In genomic region chr1:58755468-58755872, GRCh38 we compare ENCODE assay signal across 8 cellular contexts. TPM values are rescaled to one million over a fixed set of nuclear protein-coding genes. Genes with fewer than 3 reads are reported as not detected.
DNase-seq lines count a peak whose midpoint lies in the region; ATAC-seq, FAIRE-seq and TF ChIP-seq lines count a peak whose summit lies in the region.

No MANE protein-coding gene starts in this region.

- H3K9ac ChIP-seq in GM12878 (ENCODE audit: control insufficient read depth, insufficient read depth, low read length) (no peak overlapping the region), neural progenitor cell (no peak overlapping the region)

- H2AFZ ChIP-seq in GM12878 (ENCODE audit: control insufficient read depth, low read depth, low read length): peak overlapping the region; percentile 75
- H2AFZ ChIP-seq in neural progenitor cell (replicated peaks): no peak overlapping the region

- H3K36me3 Mint-ChIP-seq in T-helper 1 cell treated with Interleukin-12 subunit alpha and Interleukin-12 subunit beta and Interleukin-4 antibody, amounts not matched to agents 30 μg/mL and 1 μg/mL, for 36 hours (ENCODE audit: low read depth): no peaks in the 10 kb centered on the region
- no peaks in the 10 kb centered on the region for H3K36me3 Mint-ChIP-seq in neural progenitor cell

- BruUV-seq in GM12878 (replicated peaks; lab: Mats Ljungman, UMichigan): no TSS peak

- H3K4me3 ChIP-seq in GM12878: no peak overlapping the region
- H3K4me3 ChIP-seq in neural progenitor cell: no peak overlapping the region

- H3K9me3 ChIP-seq in GM12878 (replicated peaks; ENCODE audit: control insufficient read depth, insufficient read depth, low read length): no peaks in the 10 kb centered on the region; the same call in 2 of the 3 replicates
- no peaks in the 10 kb centered on the region for H3K9me3 ChIP-seq in neural progenitor cell (ENCODE audit: low read depth)

- H3K27ac ChIP-seq in GM12878 (ENCODE audit: control insufficient read depth, insufficient read depth) (no peak overlapping the region), neural progenitor cell (no peak overlapping the region)

- H3K4me1 Mint-ChIP-seq in T-helper 1 cell treated with Interleukin-12 subunit alpha and Interleukin-12 subunit beta and Interleukin-4 antibody, amounts not matched to agents 30 μg/mL and 1 μg/mL, for 36 hours (ENCODE audit: low read depth): peaks cover 59% of the 10 kb centered on the region
- peaks cover 25% of the 10 kb centered on the region for H3K4me1 Mint-ChIP-seq in neural progenitor cell

- RAD21 ChIA-PET in GM12878 (lab: Charles Lee; ENCODE audit: unreplicated experiment): interaction anchor here (0.5 to 1.2 kb wide), 2 partner anchors 14 to 34 kb away, joined by 3 read pairs; no protein-coding TSS in a partner anchor

- in situ Hi-C loops in GM12878 (cut with MboI): no loop called here

- H4K20me1 ChIP-seq in GM12878 (ENCODE audit: control insufficient read depth, insufficient read depth): no peaks in the 10 kb centered on the region
- H4K20me1 ChIP-seq in neural progenitor cell (ENCODE audit: low read depth): no peaks in the 10 kb centered on the region

- no peak for TF ChIP-seq RAD21 in GM12878 (IDR thresholded peaks at IDR 0.05; ENCODE audit: insufficient read depth, low read depth, low read length)

- CTCF ChIA-PET in GM12878 (lab: Yijun Ruan, JAX): interaction anchor here (0.7 to 1.5 kb wide), 4 partner anchors 11 to 944 kb away, joined by 3 to 7 read pairs (median 3); no protein-coding TSS in a partner anchor

- FAIRE-seq in GM12878 (lab: Jason Lieb, UNC): no peak

- H3K4me3 Mint-ChIP-seq in T-helper 1 cell treated with Interleukin-12 subunit alpha and Interleukin-12 subunit beta and Interleukin-4 antibody, amounts not matched to agents 30 μg/mL and 1 μg/mL, for 36 hours: peak overlapping the region; percentile 56
- H3K4me3 Mint-ChIP-seq in neural progenitor cell: no peak overlapping the region

- ATAC-seq in GM18519 (IDR thresholded peaks at IDR 0.05; ENCODE audit: low FRiP score, unreplicated experiment): peak; percentile 72
- peak; percentile 96 for ATAC-seq in HG03460 (IDR thresholded peaks at IDR 0.05; ENCODE audit: unreplicated experiment)
- peak; percentile 77 for ATAC-seq in GM12878

- TF ChIP-seq CTCF in GM12878 (IDR thresholded peaks at IDR 0.05 in 2 of 3, conservative IDR thresholded peaks at IDR 0.05 in 1 of 3; ENCODE audit: control insufficient read depth in 2 of 3, extremely low read depth in 1 of 3, insufficient read depth in 1 of 3, low read depth in 3 of 3, low read length in 3 of 3) (no peak), neural progenitor cell (IDR thresholded peaks at IDR 0.05) (no peak)

- TF ChIP-seq POLR2A in GM12878 (IDR thresholded peaks at IDR 0.05; ENCODE audit: low read depth, low read length): no peak

- peak overlapping the region; percentile 86 for H3K27ac Mint-ChIP-seq in T-helper 1 cell treated with Interleukin-12 subunit alpha and Interleukin-12 subunit beta and Interleukin-4 antibody, amounts not matched to agents 30 μg/mL and 1 μg/mL, for 36 hours
- H3K27ac Mint-ChIP-seq in neural progenitor cell: no peak overlapping the region

- no peak for TF ChIP-seq EP300 in GM12878 (IDR thresholded peaks at IDR 0.05; ENCODE audit: borderline replicate concordance in 1 of 2, control insufficient read depth in 1 of 2, low read depth in 2 of 2, low read length in 2 of 2)

- WGBS in GM12878 (ENCODE audit: insufficient coverage, insufficient replicate concordance, low lambda C conversion rate, missing lambda C conversion rate): 37% methylated on average over 6 of the region's 6 CpGs

- H3K9me3 Mint-ChIP-seq in T-helper 1 cell treated with Interleukin-12 subunit alpha and Interleukin-12 subunit beta and Interleukin-4 antibody, amounts not matched to agents 30 μg/mL and 1 μg/mL, for 36 hours: no peaks in the 10 kb centered on the region
- no peaks in the 10 kb centered on the region for H3K9me3 Mint-ChIP-seq in neural progenitor cell

- no peaks in the 10 kb centered on the region for H3K36me3 ChIP-seq in GM12878 (ENCODE audit: control insufficient read depth in 2 of 2, insufficient read depth in 2 of 2, low read length in 1 of 2)
- H3K36me3 ChIP-seq in neural progenitor cell: no peaks in the 10 kb centered on the region

- no peaks in the 10 kb centered on the region for H3F3A ChIP-seq in neural progenitor cell (ENCODE audit: low read depth)

- no peaks in the 10 kb centered on the region for H3K27me3 Mint-ChIP-seq in T-helper 1 cell treated with Interleukin-12 subunit alpha and Interleukin-12 subunit beta and Interleukin-4 antibody, amounts not matched to agents 30 μg/mL and 1 μg/mL, for 36 hours (ENCODE audit: low read depth)
- H3K27me3 Mint-ChIP-seq in neural progenitor cell (ENCODE audit: insufficient read depth, low read depth): no peaks in the 10 kb centered on the region

- DNase-seq in GM12878 (ENCODE audit: low read depth, low spot score): peak; percentile 33
- DNase-seq in kidney tubule cell (ENCODE audit: low spot score): peak; percentile 99
- peak; percentile 22 to 63 (median 28) for DNase-seq in stimulated activated CD4-positive, alpha-beta T cell treated with anti-CD3 and anti-CD28 coated beads, TNF-alpha, amount 100 ng/mL, for 24 hours (ENCODE audit: low read depth in 3 of 3)
- no peak for DNase-seq in SHP77 treated with DMSO at 0.1 percent for 48 hours (lab: John Stamatoyannopoulos, UW)
- DNase-seq in neural progenitor cell (ENCODE audit: low spot score): no peak

- no peaks in the 10 kb centered on the region for H3K27me3 ChIP-seq in GM12878 (replicated peaks in 1 of 2; ENCODE audit: control insufficient read depth in 2 of 2, insufficient read depth in 2 of 2, low read length in 1 of 2)
- H3K27me3 ChIP-seq in neural progenitor cell: no peaks in the 10 kb centered on the region

- H3K4me1 ChIP-seq in GM12878 (ENCODE audit: control insufficient read depth, insufficient read depth, low read length): 0 out of 2 replicates have a peak, but pooled peaks cover 4% of the 10 kb centered on the region
- no peaks in the 10 kb centered on the region for H3K4me1 ChIP-seq in neural progenitor cell

- SMC1A ChIA-PET in GM12878 (lab: Charles Lee; ENCODE audit: uncharacterized antibody, unreplicated experiment): interaction anchor here (1.0 to 1.3 kb wide), 2 partner anchors 18 to 1004 kb away, joined by 3 to 10 read pairs; no protein-coding TSS in a partner anchor

- H3K79me2 ChIP-seq in GM12878 (ENCODE audit: control insufficient read depth, insufficient read depth, low read length) (no peaks in the 10 kb centered on the region), neural progenitor cell (ENCODE audit: low read depth) (no peaks in the 10 kb centered on the region)

- intact Hi-C loops in GM12878 (cut with micrococcal nuclease; ENCODE audit: unreplicated experiment): no loop called here

- POLR2A ChIA-PET in GM12878 (lab: Charles Lee): no interaction called here

- H3K4me2 ChIP-seq in GM12878 (ENCODE audit: control insufficient read depth, insufficient read depth) (0 out of 2 replicates have a peak overlapping the region, but pooled peaks have one; percentile 13), neural progenitor cell (no peak overlapping the region)

TF ChIP-seq in GM12878, 131 proteins besides CTCF, POLR2A, EP300 and RAD21:
- no peak for TF ChIP-seq POU2F2 (IDR thresholded peaks at IDR 0.05; ENCODE audit: borderline replicate concordance, low read depth, low read length)
- TF ChIP-seq YY1 (IDR thresholded peaks at IDR 0.05; ENCODE audit: low read depth, low read length): 0 out of 2 replicates have a peak, but pooled peaks have one; percentile 17
- peak; percentile 47; the same call in 1 of the 2 replicates for TF ChIP-seq GABPA (IDR thresholded peaks at IDR 0.05; ENCODE audit: low read depth)
- peak in 1 of 2 experiments; percentile 36; a peak in 1 of 4 replicates for TF ChIP-seq BHLHE40 (IDR thresholded peaks at IDR 0.05; ENCODE audit: borderline replicate concordance in 1 of 2, low read depth in 2 of 2, low read length in 1 of 2)

RNA-seq across cellular contexts. Expression of gene JUN, which starts 28.4 kb away (rescaled TPM):
- 6.6 and 8.6 TPM in 2 replicates for total RNA-seq in GM12878 (2013; cell fraction: nucleolus; rRNA removed)
- total RNA-seq in GM12878 (2014; rRNA removed): 6.0 and 6.7 TPM in 2 replicates
- total RNA-seq in GM12878 (2014; rRNA removed; fragmentation: Illumina TruSeq; extraction: Trizol): 1.6 and 1.8 TPM in 2 replicates
- total RNA-seq in GM12878 (2021): 8.4 and 8.7 TPM in 2 replicates
- polyA plus RNA-seq in GM12878 (2011; ENCODE audit: low read depth): 2.8 TPM
- polyA plus RNA-seq in GM12878 (2011; rRNA removed): 1.4 and 2.5 TPM in 2 replicates
- polyA plus RNA-seq in GM12878 (2011; cell fraction: cytosol; rRNA removed): 2.7 and 3.0 TPM in 2 replicates
- 4.1 and 4.5 TPM in 2 replicates for polyA plus RNA-seq in GM12878 (2011; cell fraction: nucleus; rRNA removed)
- 10.7 and 15.4 TPM in 2 replicates for polyA plus RNA-seq in GM12878 (2012)
- polyA plus RNA-seq in GM12878 (2014; fragmentation: Illumina TruSeq; extraction: Trizol): 1.4 and 1.8 TPM in 2 replicates
- under 1 TPM; 0.18 to 0.37 TPM for polyA plus RNA-seq in GM12878 (2014; fragmentation: Nextera tagmentation; extraction: Ambion mirVana)
- 6.3 and 6.4 TPM in 2 replicates for polyA plus RNA-seq in GM12878 (2014; rRNA removed)
- polyA plus RNA-seq in GM12878 (2016; fragmentation: Nextera tagmentation; extraction: Ambion mirVana): 1 to 10 TPM; 3.1 to 3.7 TPM
- polyA minus RNA-seq in GM12878 (2011; rRNA and poly(A)+ RNA removed): 1.8 and 3.8 TPM in 2 replicates
- polyA minus RNA-seq in GM12878 (2011; cell fraction: cytosol; rRNA and poly(A)+ RNA removed): 2.3 and 2.9 TPM in 2 replicates
- polyA minus RNA-seq in GM12878 (2011; cell fraction: nucleus; rRNA and poly(A)+ RNA removed): 9.4 and 13.0 TPM in 2 replicates
- total RNA-seq in neural progenitor cell (ENCODE audit: low replicate concordance): 10.2 and 16.8 TPM in 2 replicates

RNA-seq across cellular contexts. Expression of gene MYSM1, which starts 55.6 kb away (rescaled TPM):
- 191 and 202 TPM in 2 replicates for total RNA-seq in GM12878 (2013; cell fraction: nucleolus; rRNA removed)
- 17.9 and 18.4 TPM in 2 replicates for total RNA-seq in GM12878 (2014; rRNA removed)
- 18.7 and 20.5 TPM in 2 replicates for total RNA-seq in GM12878 (2014; rRNA removed; fragmentation: Illumina TruSeq; extraction: Trizol)
- 17.2 and 22.7 TPM in 2 replicates for total RNA-seq in GM12878 (2021)
- 16.0 TPM for polyA plus RNA-seq in GM12878 (2011; ENCODE audit: low read depth)
- 39.0 and 64.1 TPM in 2 replicates for polyA plus RNA-seq in GM12878 (2011; rRNA removed)
- 9.3 and 9.9 TPM in 2 replicates for polyA plus RNA-seq in GM12878 (2011; cell fraction: cytosol; rRNA removed)
- 74.1 and 84.1 TPM in 2 replicates for polyA plus RNA-seq in GM12878 (2011; cell fraction: nucleus; rRNA removed)
- polyA plus RNA-seq in GM12878 (2012): 20.0 and 22.3 TPM in 2 replicates
- 24.3 and 27.4 TPM in 2 replicates for polyA plus RNA-seq in GM12878 (2014; fragmentation: Illumina TruSeq; extraction: Trizol)
- polyA plus RNA-seq in GM12878 (2014; fragmentation: Nextera tagmentation; extraction: Ambion mirVana): 10 to 100 TPM in 1 of 2 experiments, 1 to 10 TPM in 1; 8.5 to 11.1 TPM
- 15.2 and 19.3 TPM in 2 replicates for polyA plus RNA-seq in GM12878 (2014; rRNA removed)
- 10 to 100 TPM; 16.4 to 19.4 TPM for polyA plus RNA-seq in GM12878 (2016; fragmentation: Nextera tagmentation; extraction: Ambion mirVana)
- 24.8 and 33.0 TPM in 2 replicates for polyA minus RNA-seq in GM12878 (2011; rRNA and poly(A)+ RNA removed)
- 7.4 and 9.7 TPM in 2 replicates for polyA minus RNA-seq in GM12878 (2011; cell fraction: cytosol; rRNA and poly(A)+ RNA removed)
- polyA minus RNA-seq in GM12878 (2011; cell fraction: nucleus; rRNA and poly(A)+ RNA removed): 45.9 and 63.1 TPM in 2 replicates
- total RNA-seq in neural progenitor cell (ENCODE audit: low replicate concordance): 55.1 and 84.6 TPM in 2 replicates

Comparison
In these comparisons a context has a peak if more than half of its experiments do, and no peak if none do; other contexts are left out.
1. DNase-seq: peak in GM12878 (single experiment), kidney tubule cell (single experiment) and stimulated activated CD4-positive, alpha-beta T cell treated with anti-CD3 and anti-CD28 coated beads, TNF-alpha, amount 100 ng/mL, for 24 hours (3 of 3); none in SHP77 treated with DMSO at 0.1 percent for 48 hours (single experiment) and neural progenitor cell (single experiment).
2. Peak in every context shown above with its lines, with median percentiles within 50 percentile points of each other: ATAC-seq.